In genomic region chr12:107126688-107127481, GRCh38 we compare ENCODE assay signal across 10 cellular contexts. TPM values are rescaled to one million over a fixed set of nuclear protein-coding genes. Genes with fewer than 3 reads are reported as not detected.
A peak's percentile ranks its signal among the peaks of the same experiment; 100 is the strongest.
DNase-seq lines count a peak whose midpoint lies in the region; ATAC-seq and TF ChIP-seq lines count a peak whose summit lies in the region.
"Had no signal": no experiment of that assay in that cellular context is flagged by ENCODE, and none has a peak within 500 bp of the region (broad histone marks: within the 10 kb centered on the region; RNA-seq: fewer than 3 reads in every experiment).

No MANE protein-coding gene starts in this region.

- no peak overlapping the region for H3K27ac ChIP-seq in AG04450 (ENCODE audit: low read depth, low read length)
- H3K27ac ChIP-seq: gastroesophageal sphincter had no signal

- intact Hi-C loops in left cardiac atrium (cut with DNase I): no loop called here

- in situ Hi-C loops in GM13977 (cut with MboI; ENCODE audit: low pct_unique_long_range_greater_than_20kb, low sequenced_read_pairs, unreplicated experiment): loop anchor here (25.0 kb wide), 1 partner anchor 285 kb away; no protein-coding TSS in a partner anchor

- CTCF ChIA-PET in AG04450 (lab: Charles Lee): interaction anchor here (0.6 to 4.8 kb wide), 11 partner anchors 14 to 486 kb away, joined by 3 to 131 read pairs (median 3); no protein-coding TSS in a partner anchor

- peak; percentile 61 for TF ChIP-seq CTCF in AG04450 (IDR thresholded peaks at IDR 0.05; ENCODE audit: low read depth, low read length)
- TF ChIP-seq CTCF in GM13977 (IDR thresholded peaks at IDR 0.05; ENCODE audit: extremely low read depth, insufficient read depth, missing control alignments): peak; percentile 18

- H3K27me3 ChIP-seq in AG04450 (ENCODE audit: control insufficient read depth, insufficient read depth, low read length) (peaks cover 6% of the 10 kb centered on the region), MG63 (peaks cover 30% of the 10 kb centered on the region)

- H3K4me3 ChIP-seq in AG04450 (ENCODE audit: low read depth, low read length) (no peak overlapping the region), MG63 (no peak overlapping the region)
- H3K4me3 ChIP-seq: gastroesophageal sphincter had no signal

- no peaks in the 10 kb centered on the region for H3K36me3 ChIP-seq in MG63
- H3K36me3 ChIP-seq: gastroesophageal sphincter had no signal

- DNase-seq in AG04450 (ENCODE audit: low read depth, low spot score) (no peak), GM13977 (ENCODE audit: low spot score) (no peak), NCI-H748 treated with DMSO at 0.1 percent for 48 hours (lab: John Stamatoyannopoulos, UW) (peak; percentile 60), dermis microvascular lymphatic vessel endothelial cell (ENCODE audit: low read depth in 2 of 2) (peak; percentile 53 to 62), MG63 (no peak), EL (no peak), left cardiac atrium (no peak)
- DNase-seq: activated B cell treated with CpG ODN at 0.5 μM for 24 hours had no signal

- POLR2A ChIA-PET in AG04450 (lab: Yijun Ruan, JAX): no interaction called here

- ATAC-seq in HG03442 (IDR thresholded peaks at IDR 0.05; ENCODE audit: unreplicated experiment): no peak
- no peak for ATAC-seq in left cardiac atrium
- ATAC-seq: gastroesophageal sphincter had no signal

- H3K9me3 ChIP-seq in AG04450 (ENCODE audit: control insufficient read depth, insufficient read depth, low read length) (no peaks in the 10 kb centered on the region; the same call in 1 of the 2 replicates), MG63 (no peaks in the 10 kb centered on the region)
- H3K9me3 ChIP-seq: gastroesophageal sphincter had no signal

RNA-seq across cellular contexts. Expression of gene CRY1, which starts 33.5 kb away (rescaled TPM):
- polyA plus RNA-seq in AG04450 (2011; rRNA removed): 10.3 and 13.7 TPM in 2 replicates
- polyA minus RNA-seq in AG04450 (2011; rRNA and poly(A)+ RNA removed): 4.3 and 7.3 TPM in 2 replicates
- total RNA-seq in dermis microvascular lymphatic vessel endothelial cell: 10.4 and 10.5 TPM in 2 replicates
- 12.9 and 15.3 TPM in 2 replicates for total RNA-seq in MG63 (2014; rRNA removed; shearing (Covaris generic); ENCODE audit: low replicate concordance)
- 10 to 100 TPM in 1 of 2 donors, 1 to 10 TPM in 1; 9.5 to 17.2 TPM for total RNA-seq in left cardiac atrium

Comparison
In these comparisons a context has a peak if more than half of its experiments do, and no peak if none do; other contexts are left out.
1. DNase-seq: peak in NCI-H748 treated with DMSO at 0.1 percent for 48 hours (single experiment) and dermis microvascular lymphatic vessel endothelial cell (2 of 2); none in AG04450 (single experiment), GM13977 (single experiment), MG63 (single experiment), EL (single experiment) and left cardiac atrium (single experiment).